12 cellular contexts compared by ENCODE assay signal in the genomic region with DNA sequence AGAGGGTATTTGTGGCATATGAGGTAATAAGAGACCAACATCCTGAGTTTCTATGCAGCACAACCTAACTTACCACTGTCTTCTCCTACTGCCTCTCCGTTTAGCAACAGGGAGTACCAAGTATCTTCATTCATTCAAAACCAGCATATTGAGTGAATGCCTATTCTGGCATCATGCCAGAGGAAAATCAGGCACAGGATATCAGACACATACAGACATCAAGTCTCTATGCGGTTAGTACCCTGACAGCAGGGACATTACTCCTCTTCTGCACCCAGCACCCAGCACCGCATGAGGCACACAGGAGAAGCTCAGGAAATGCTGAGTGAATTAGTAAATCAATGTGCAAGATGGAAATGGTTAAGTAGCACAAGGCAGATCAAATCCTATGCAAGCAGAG.
A peak's percentile ranks its signal among the peaks of the same experiment; 100 is the strongest.
DNase-seq lines count a peak whose midpoint lies in the region; ATAC-seq and TF ChIP-seq lines count a peak whose summit lies in the region.
"Had no signal": no experiment of that assay in that cellular context is flagged by ENCODE, and none has a peak within 500 bp of the region (broad histone marks: within the 10 kb centered on the region; RNA-seq: fewer than 3 reads in every experiment).

No MANE protein-coding gene starts in this region.

- H3K27me3 ChIP-seq in tibial artery: no peaks in the 10 kb centered on the region

- no peaks in the 10 kb centered on the region for H3K9me3 ChIP-seq in tibial artery

- H3K27ac Mint-ChIP-seq in activated CD8-positive, alpha-beta memory T cell treated with anti-CD3 and anti-CD28 coated beads, Interleukin-2, amount 10 ng/mL, durations not matched to agents 7 days and 5 days: peak overlapping the region; percentile 84
- peak overlapping the region; percentile 85 for H3K27ac Mint-ChIP-seq in activated naive CD8-positive, alpha-beta T cell treated with anti-CD3 and anti-CD28 coated beads, Interleukin-2, amount 50 U/mL, for 24 hours
- H3K27ac Mint-ChIP-seq: WTC11 had no signal

- TF ChIP-seq CTCF in tibial artery (IDR thresholded peaks at IDR 0.05): no peak

- no peaks in the 10 kb centered on the region for H3K9me3 Mint-ChIP-seq in activated CD8-positive, alpha-beta memory T cell treated with anti-CD3 and anti-CD28 coated beads, Interleukin-2, amount 10 ng/mL, durations not matched to agents 7 days and 5 days (ENCODE audit: low read depth)
- H3K9me3 Mint-ChIP-seq in activated naive CD8-positive, alpha-beta T cell treated with anti-CD3 and anti-CD28 coated beads, Interleukin-2, amount 50 U/mL, for 24 hours: peaks cover 4% of the 10 kb centered on the region
- H3K9me3 Mint-ChIP-seq: neural crest cell, WTC11 had no signal

- intact Hi-C loops in posterior vena cava (cut with DNase I): no loop called here
- intact Hi-C loops in tibial artery (cut with DNase I; ENCODE audit: low total_unique reads): no loop called here

- no peak for ATAC-seq in activated CD8-positive, alpha-beta memory T cell treated with anti-CD3 and anti-CD28 coated beads, Interleukin-2, amount 10 ng/mL, durations not matched to agents 7 days and 5 days
- ATAC-seq in activated naive CD8-positive, alpha-beta T cell treated with anti-CD3 and anti-CD28 coated beads, Interleukin-2, amount 50 U/mL, for 24 hours: no peak
- no peak for ATAC-seq in HG03045 (IDR thresholded peaks at IDR 0.05; ENCODE audit: unreplicated experiment)
- ATAC-seq: WTC11 had no signal

- no peak overlapping the region for H3K4me3 Mint-ChIP-seq in activated CD8-positive, alpha-beta memory T cell treated with anti-CD3 and anti-CD28 coated beads, Interleukin-2, amount 10 ng/mL, durations not matched to agents 7 days and 5 days
- H3K4me3 Mint-ChIP-seq in activated naive CD8-positive, alpha-beta T cell treated with anti-CD3 and anti-CD28 coated beads, Interleukin-2, amount 50 U/mL, for 24 hours: no peak overlapping the region
- H3K4me3 Mint-ChIP-seq: neural crest cell, WTC11 had no signal

- H3K4me1 ChIP-seq in tibial artery: peaks cover 0 to 26% (median 0%) of the 10 kb centered on the region in 4 donors

- CTCF ChIA-PET in activated CD8-positive, alpha-beta memory T cell treated with anti-CD3 and anti-CD28 coated beads, Interleukin-2, amount 10 ng/mL, durations not matched to agents 7 days and 5 days (lab: Charles Lee): interaction anchor here (0.9 to 2.8 kb wide), 6 partner anchors 9 to 151 kb away, joined by 3 to 13 read pairs (median 8); no protein-coding TSS in a partner anchor

- H3K4me3 ChIP-seq in tibial artery: no peak overlapping the region

- H3K36me3 Mint-ChIP-seq in activated CD8-positive, alpha-beta memory T cell treated with anti-CD3 and anti-CD28 coated beads, Interleukin-2, amount 10 ng/mL, durations not matched to agents 7 days and 5 days: peaks cover 9% of the 10 kb centered on the region
- no peaks in the 10 kb centered on the region for H3K36me3 Mint-ChIP-seq in activated naive CD8-positive, alpha-beta T cell treated with anti-CD3 and anti-CD28 coated beads, Interleukin-2, amount 50 U/mL, for 24 hours (ENCODE audit: low read depth)
- H3K36me3 Mint-ChIP-seq: WTC11 had no signal

- DNase-seq in activated CD8-positive, alpha-beta memory T cell treated with anti-CD3 and anti-CD28 coated beads, Interleukin-2, amount 10 ng/mL, durations not matched to agents 7 days and 5 days: no peak
- no peak for DNase-seq in activated CD8-positive, alpha-beta memory T cell treated with anti-CD3 and anti-CD28 coated beads, Interleukin-2, amount 50 U/mL, for 4 hours
- peak; percentile 53 for DNase-seq in NCI-H82 treated with DMSO at 0.1 percent for 48 hours (lab: John Stamatoyannopoulos, UW; ENCODE audit: unreplicated experiment)
- no peak for DNase-seq in activated naive CD8-positive, alpha-beta T cell treated with anti-CD3 and anti-CD28 coated beads, Interleukin-2, amount 50 U/mL, for 24 hours
- peak; percentile 7 for DNase-seq in posterior vena cava (ENCODE audit: low spot score)
- DNase-seq in tibial artery: no peak
- DNase-seq in RPMI8226: no peak
- DNase-seq: MV-4-11, retina had no signal

- no peaks in the 10 kb centered on the region for H3K36me3 ChIP-seq in tibial artery

- peaks cover 69% of the 10 kb centered on the region for H3K4me1 Mint-ChIP-seq in activated CD8-positive, alpha-beta memory T cell treated with anti-CD3 and anti-CD28 coated beads, Interleukin-2, amount 10 ng/mL, durations not matched to agents 7 days and 5 days
- H3K4me1 Mint-ChIP-seq in activated naive CD8-positive, alpha-beta T cell treated with anti-CD3 and anti-CD28 coated beads, Interleukin-2, amount 50 U/mL, for 24 hours: peaks cover 67% of the 10 kb centered on the region

- H3K27ac ChIP-seq in tibial artery: no peak overlapping the region

- no peaks in the 10 kb centered on the region for H3K27me3 Mint-ChIP-seq in activated CD8-positive, alpha-beta memory T cell treated with anti-CD3 and anti-CD28 coated beads, Interleukin-2, amount 10 ng/mL, durations not matched to agents 7 days and 5 days
- no peaks in the 10 kb centered on the region for H3K27me3 Mint-ChIP-seq in activated naive CD8-positive, alpha-beta T cell treated with anti-CD3 and anti-CD28 coated beads, Interleukin-2, amount 50 U/mL, for 24 hours

Comparison
In these comparisons a context has a peak if more than half of its experiments do, and no peak if none do; other contexts are left out.
1. DNase-seq: peak in NCI-H82 treated with DMSO at 0.1 percent for 48 hours (single experiment) and posterior vena cava (single experiment); none in activated CD8-positive, alpha-beta memory T cell treated with anti-CD3 and anti-CD28 coated beads, Interleukin-2, amount 10 ng/mL, durations not matched to agents 7 days and 5 days (single experiment), activated CD8-positive, alpha-beta memory T cell treated with anti-CD3 and anti-CD28 coated beads, Interleukin-2, amount 50 U/mL, for 4 hours (single experiment), activated naive CD8-positive, alpha-beta T cell treated with anti-CD3 and anti-CD28 coated beads, Interleukin-2, amount 50 U/mL, for 24 hours (single experiment), tibial artery (0 of 2) and RPMI8226 (single experiment).